ENCODE assay signal across 1 cellular context in genomic region chr21:46128106-46128982, GRCh38.
TF ChIP-seq lines count a peak whose summit lies in the region.

No MANE protein-coding gene starts in this region.

TF ChIP-seq in H1, 55 proteins besides CTCF, POLR2A, EP300 and RAD21:
- TF ChIP-seq MAX (IDR thresholded peaks at IDR 0.05) = no peak
- no peak for TF ChIP-seq CBX5 (IDR thresholded peaks at IDR 0.05; ENCODE audit: low read depth, low read length)
- TF ChIP-seq SRF (IDR thresholded peaks at IDR 0.05; ENCODE audit: low read depth, low read length) = no peak
- TF ChIP-seq HDAC6 (IDR thresholded peaks at IDR 0.05; ENCODE audit: low read depth, low read length) = no peak
- TF ChIP-seq USF2 (IDR thresholded peaks at IDR 0.05; ENCODE audit: low read length) = no peak
- TF ChIP-seq JUND (IDR thresholded peaks at IDR 0.05; ENCODE audit: low read length) = no peak
- TF ChIP-seq SAP30 (IDR thresholded peaks at IDR 0.05; ENCODE audit: insufficient read depth, insufficient replicate concordance, low read length) = no peak
- TF ChIP-seq CREB1 (IDR thresholded peaks at IDR 0.05) = no peak
- no peak for TF ChIP-seq CHD7 (IDR thresholded peaks at IDR 0.05; ENCODE audit: insufficient replicate concordance, low read length)
- no peak for TF ChIP-seq RXRA (IDR thresholded peaks at IDR 0.05; ENCODE audit: insufficient read depth, low read depth, low read length)
- TF ChIP-seq ATF3 (IDR thresholded peaks at IDR 0.05; ENCODE audit: insufficient read depth, low read depth, low read length) = no peak
- no peak for TF ChIP-seq RBBP5 (IDR thresholded peaks at IDR 0.05; ENCODE audit: borderline replicate concordance, low read depth, low read length)
- no peak for TF ChIP-seq GTF2F1 (IDR thresholded peaks at IDR 0.05; ENCODE audit: borderline replicate concordance, low read depth, low read length)
- no peak for TF ChIP-seq YY1 (IDR thresholded peaks at IDR 0.05; ENCODE audit: low read depth, low read length)
- TF ChIP-seq SUZ12 (IDR thresholded peaks at IDR 0.05; ENCODE audit: low read length) = no peak
- TF ChIP-seq PHF8 (conservative IDR thresholded peaks at IDR 0.05; ENCODE audit: low read depth, low read length) = no peak
- TF ChIP-seq NANOG (IDR thresholded peaks at IDR 0.05; ENCODE audit: insufficient read depth, low read depth, low read length, poor library complexity, severe bottlenecking) = no peak
